In the genomic region with DNA sequence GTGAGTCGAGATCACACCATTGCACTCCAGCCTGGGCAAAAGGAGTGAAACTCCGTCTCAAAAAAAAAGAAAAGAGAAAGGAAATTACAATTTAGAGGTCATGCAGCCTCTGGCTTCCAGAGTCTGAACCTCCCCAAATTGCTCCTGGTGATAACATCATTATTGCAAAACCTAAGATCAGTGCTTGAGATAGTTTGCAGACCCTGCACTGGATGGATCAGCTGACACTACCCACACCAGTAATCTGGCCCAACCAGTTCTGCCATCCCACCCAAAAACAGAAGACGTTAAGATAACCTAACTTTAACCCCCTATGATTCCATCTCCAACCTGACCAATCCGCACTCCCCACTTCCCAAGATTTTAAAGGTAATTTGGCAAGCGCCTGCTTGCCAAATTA, we compare ENCODE assay signal across 28 cellular contexts.
"Had no signal": no experiment of that assay in that cellular context is flagged by ENCODE, and none has a peak within 500 bp of the region (broad histone marks: within the 10 kb centered on the region; RNA-seq: fewer than 3 reads in every experiment).

No MANE protein-coding gene starts in this region.

- H3K4me2 ChIP-seq: neural progenitor cell had no signal

- H3K27me3 ChIP-seq: neural progenitor cell, ovary, suprapubic skin, tibial artery, upper lobe of right lung, vagina had no signal

- H3K27ac Mint-ChIP-seq: immature natural killer cell; mesothelial cell of epicardium; naive B cell; natural killer cell; nephron progenitor cell; neural progenitor cell; progenitor cell of endocrine pancreas; stimulated activated effector memory CD8-positive, alpha-beta T cell treated with anti-CD3 and anti-CD28 coated beads, Interleukin-12 subunit alpha, Interleukin-12 subunit beta, amount 100 ng/mL, for 72 hours; stimulated activated naive CD8-positive, alpha-beta T cell treated with anti-CD3 and anti-CD28 coated beads, Interleukin-15, Interleukin-2, amounts not matched to agents 100 ng/mL and 50 ng/mL, for 24 hours had no signal

- H3K9me3 ChIP-seq: left ventricle myocardium inferior, ovary, suprapubic skin, thoracic aorta, tibial artery, upper lobe of right lung, vagina had no signal

- H2AFZ ChIP-seq: neural progenitor cell had no signal

- H3K4me1 Mint-ChIP-seq: immature natural killer cell, naive B cell, natural killer cell, nephron progenitor cell, neural progenitor cell had no signal

- ATAC-seq: natural killer cell; right cardiac atrium; sciatic nerve; stimulated activated effector memory CD8-positive, alpha-beta T cell treated with anti-CD3 and anti-CD28 coated beads, Interleukin-12 subunit alpha, Interleukin-12 subunit beta, amount 100 ng/mL, for 72 hours; upper lobe of right lung had no signal

- H3K4me3 Mint-ChIP-seq: immature natural killer cell; mesothelial cell of epicardium; naive B cell; natural killer cell; nephron progenitor cell; neural progenitor cell; stimulated activated effector memory CD8-positive, alpha-beta T cell treated with anti-CD3 and anti-CD28 coated beads, Interleukin-12 subunit alpha, Interleukin-12 subunit beta, amount 100 ng/mL, for 72 hours; stimulated activated naive CD8-positive, alpha-beta T cell treated with anti-CD3 and anti-CD28 coated beads, Interleukin-15, Interleukin-2, amounts not matched to agents 100 ng/mL and 50 ng/mL, for 24 hours had no signal

- DNase-seq: head of caudate nucleus; hippocampal formation; immature natural killer cell; left ventricle myocardium inferior; mesendoderm; naive B cell; natural killer cell; nephron progenitor cell; ovary; retina; right cardiac atrium; stimulated activated CD4-positive, alpha-beta T cell treated with anti-CD3 and anti-CD28 coated beads, Interleukin-12 subunit alpha, Interleukin-12 subunit beta, amount 100 ng/mL, for 4 hours; stimulated activated CD4-positive, alpha-beta T cell treated with anti-CD3 and anti-CD28 coated beads, Interleukin-15, amount 100 ng/mL, for 24 hours; stimulated activated CD4-positive, alpha-beta T cell treated with anti-CD3 and anti-CD28 coated beads, Interleukin-4, amount 100 ng/mL, for 24 hours; stimulated activated naive CD4-positive, alpha-beta T cell; tibial artery; upper lobe of right lung had no signal

- H3K4me1 ChIP-seq: left ventricle myocardium inferior, tibial artery, upper lobe of right lung, vagina had no signal

- H3K27ac ChIP-seq: left ventricle myocardium inferior, neural progenitor cell, ovary, skin epidermis, suprapubic skin, thoracic aorta, tibial artery, upper lobe of right lung, vagina had no signal

- H3K9ac ChIP-seq: neural progenitor cell had no signal

- H3K27me3 Mint-ChIP-seq: naive B cell; progenitor cell of endocrine pancreas; stimulated activated naive CD8-positive, alpha-beta T cell treated with anti-CD3 and anti-CD28 coated beads, Interleukin-15, Interleukin-2, amounts not matched to agents 100 ng/mL and 50 ng/mL, for 24 hours had no signal

- H3K9me3 Mint-ChIP-seq: mesothelial cell of epicardium; naive B cell; nephron progenitor cell; neural progenitor cell; stimulated activated effector memory CD8-positive, alpha-beta T cell treated with anti-CD3 and anti-CD28 coated beads, Interleukin-12 subunit alpha, Interleukin-12 subunit beta, amount 100 ng/mL, for 72 hours; stimulated activated naive CD8-positive, alpha-beta T cell treated with anti-CD3 and anti-CD28 coated beads, Interleukin-15, Interleukin-2, amounts not matched to agents 100 ng/mL and 50 ng/mL, for 24 hours had no signal

- H3K36me3 Mint-ChIP-seq: mesothelial cell of epicardium; naive B cell; natural killer cell; neural progenitor cell; stimulated activated effector memory CD8-positive, alpha-beta T cell treated with anti-CD3 and anti-CD28 coated beads, Interleukin-12 subunit alpha, Interleukin-12 subunit beta, amount 100 ng/mL, for 72 hours had no signal

- H3K36me3 ChIP-seq: left ventricle myocardium inferior, neural progenitor cell, ovary, suprapubic skin, thoracic aorta, tibial artery, upper lobe of right lung, vagina had no signal

- H3K4me3 ChIP-seq: left ventricle myocardium inferior, lung, neural progenitor cell, ovary, skin epidermis, suprapubic skin, thoracic aorta, tibial artery, upper lobe of right lung, vagina had no signal
